Comparison of ENCODE assay signal across 8 cellular contexts in genomic region chr19:912181-913079, GRCh38.
DNase-seq lines count a peak whose midpoint lies in the region; ATAC-seq and TF ChIP-seq lines count a peak whose summit lies in the region.

No MANE protein-coding gene starts in this region.

- peak; percentile 6 for ATAC-seq in HG02852 (IDR thresholded peaks at IDR 0.05; ENCODE audit: unreplicated experiment)
- ATAC-seq in GM19455 (IDR thresholded peaks at IDR 0.05; ENCODE audit: unreplicated experiment) = no peak
- ATAC-seq in GM18517 (IDR thresholded peaks at IDR 0.05; ENCODE audit: unreplicated experiment) = no peak

- H3K9me3 ChIP-seq in adipocyte (ENCODE audit: control insufficient read depth, low read length) (no peaks in the 10 kb centered on the region), subcutaneous abdominal adipose tissue (ENCODE audit: control insufficient read depth in 5 of 5, low read length in 5 of 5) (no peaks in the 10 kb centered on the region)

- no peak for TF ChIP-seq CTCF in AG09309 (IDR thresholded peaks at IDR 0.05; ENCODE audit: control insufficient read depth, insufficient read depth, low read depth, low read length, missing control alignments)

- H3K27ac ChIP-seq in subcutaneous abdominal adipose tissue (ENCODE audit: low read depth, low read length) = peak overlapping the region; percentile 23

- H3K4me1 ChIP-seq in adipocyte (ENCODE audit: control insufficient read depth, insufficient read depth, low read length) = peaks cover 3% of the 10 kb centered on the region
- H3K4me1 ChIP-seq in subcutaneous abdominal adipose tissue (ENCODE audit: control insufficient read depth in 5 of 5, insufficient read depth in 5 of 5, low read length in 5 of 5) = peaks cover 2 to 22% (median 11%) of the 10 kb centered on the region in 5 donors

- DNase-seq in AG09309 (ENCODE audit: low read depth) = no peak
- no peak for DNase-seq in adipocyte (ENCODE audit: low read depth)
- DNase-seq in islet precursor cell = peak; percentile 63
- no peak for DNase-seq in GDM1 (lab: John Stamatoyannopoulos, UW)

- H3K36me3 ChIP-seq in adipocyte (ENCODE audit: control insufficient read depth, insufficient read depth, low read length, severe bottlenecking) (no peaks in the 10 kb centered on the region), subcutaneous abdominal adipose tissue (ENCODE audit: control insufficient read depth in 5 of 5, insufficient read depth in 5 of 5, low read length in 5 of 5) (no peaks in the 10 kb centered on the region)

- H3K9ac ChIP-seq in adipocyte (ENCODE audit: low read length) (peak overlapping the region; percentile 83), subcutaneous abdominal adipose tissue (ENCODE audit: low read length in 5 of 5) (peak overlapping the region in 4 of 5 donors; percentile 59 to 79 (median 66))

- H3K27me3 ChIP-seq in adipocyte (replicated peaks; ENCODE audit: control insufficient read depth, insufficient read depth, low read length) (no peaks in the 10 kb centered on the region), subcutaneous abdominal adipose tissue (ENCODE audit: control insufficient read depth in 5 of 5, insufficient read depth in 4 of 5, low read length in 5 of 5) (peaks cover 2 to 7% (median 4%) of the 10 kb centered on the region in 5 donors)

- H3K4me3 ChIP-seq in AG09309 (ENCODE audit: control insufficient read depth, low read depth, low read length) (peak overlapping the region; percentile 99), adipocyte (ENCODE audit: low read length) (peak overlapping the region; percentile 80), subcutaneous abdominal adipose tissue (ENCODE audit: low read depth in 1 of 5, low read length in 5 of 5) (peak overlapping the region; percentile 64 to 77 (median 70))
